13 cellular contexts compared by ENCODE assay signal in genomic region chr2:136134126-136134525, GRCh38. TPM values are rescaled to one million over a fixed set of nuclear protein-coding genes. Genes with fewer than 3 reads are reported as not detected.
A peak's percentile ranks its signal among the peaks of the same experiment; 100 is the strongest.
DNase-seq lines count a peak whose midpoint lies in the region; ATAC-seq and TF ChIP-seq lines count a peak whose summit lies in the region.
"Had no signal": no experiment of that assay in that cellular context is flagged by ENCODE, and none has a peak within 500 bp of the region (broad histone marks: within the 10 kb centered on the region; RNA-seq: fewer than 3 reads in every experiment).

No MANE protein-coding gene starts in this region.

- H3K4me1 ChIP-seq in transverse colon (peaks cover 3 to 14% (median 6%) of the 10 kb centered on the region in 4 donors), A673 (ENCODE audit: insufficient read depth, low read length, poor library complexity, severe bottlenecking) (peaks cover 4% of the 10 kb centered on the region)

- peak overlapping the region; percentile 28 to 72 (median 70) for H3K27ac ChIP-seq in transverse colon
- no peak overlapping the region for H3K27ac ChIP-seq in A673 (ENCODE audit: low read depth, low read length, poor library complexity, severe bottlenecking)

- intact Hi-C loops in transverse colon (cut with DNase I; ENCODE audit: low total_unique reads) = no loop called here
- intact Hi-C loops in A673 (cut with micrococcal nuclease; ENCODE audit: unreplicated experiment) = no loop called here

- BruUV-seq in A673 (replicated peaks; lab: Mats Ljungman, UMichigan) = no TSS peak

- H3K9me3 Mint-ChIP-seq in activated naive CD4-positive, alpha-beta T cell treated with anti-CD3 and anti-CD28 coated beads, Interleukin-2, amount 50 U/mL, for 72 hours = no peaks in the 10 kb centered on the region

- H3K36me3 ChIP-seq in transverse colon = no peaks in the 10 kb centered on the region
- no peaks in the 10 kb centered on the region for H3K36me3 ChIP-seq in A673 (ENCODE audit: insufficient read depth, low read length, poor library complexity, severe bottlenecking)

- POLR2A ChIA-PET in A673 (lab: Charles Lee; ENCODE audit: low non-redundant PET) = interaction anchor here (0.6 kb wide), 1 partner anchor 858 kb away, joined by 5 read pairs; no protein-coding TSS in a partner anchor

- ATAC-seq in activated naive CD4-positive, alpha-beta T cell treated with anti-CD3 and anti-CD28 coated beads, Interleukin-2, amount 50 U/mL, for 72 hours = peak; percentile 58
- no peak for ATAC-seq in HG03139 (IDR thresholded peaks at IDR 0.05; ENCODE audit: unreplicated experiment)
- ATAC-seq: HCT116 had no signal

- H3K36me3 Mint-ChIP-seq in activated naive CD4-positive, alpha-beta T cell treated with anti-CD3 and anti-CD28 coated beads, Interleukin-2, amount 50 U/mL, for 72 hours = peaks cover 10 to 12% of the 10 kb centered on the region in 2 donors
- H3K36me3 Mint-ChIP-seq: type B pancreatic cell had no signal

- no peak for TF ChIP-seq EP300 in transverse colon (IDR thresholded peaks at IDR 0.05; ENCODE audit: low read depth)

- whole genome bisulfite sequencing in transverse colon (ENCODE audit: low coverage in 1 of 2), 2 donors = 65 to 73% methylated on average over 2 of the region's 2 CpGs

- H3K9me3 ChIP-seq in transverse colon (no peaks in the 10 kb centered on the region), A673 (ENCODE audit: low read depth, low read length, poor library complexity, severe bottlenecking) (no peaks in the 10 kb centered on the region)

- CTCF ChIA-PET in A673 (lab: Charles Lee) = no interaction called here

- no peak for TF ChIP-seq CTCF in transverse colon (IDR thresholded peaks at IDR 0.05)
- no peak for TF ChIP-seq CTCF in A673 (conservative IDR thresholded peaks at IDR 0.05; ENCODE audit: low read depth, low read length)

- no peak for TF ChIP-seq POLR2A in transverse colon (IDR thresholded peaks at IDR 0.05)

- H3K27me3 ChIP-seq in transverse colon (no peaks in the 10 kb centered on the region), A673 (replicated peaks; ENCODE audit: insufficient read depth, low read depth, low read length, poor library complexity) (peaks cover 16% of the 10 kb centered on the region)

- H3K27ac Mint-ChIP-seq in activated naive CD4-positive, alpha-beta T cell treated with anti-CD3 and anti-CD28 coated beads, Interleukin-2, amount 50 U/mL, for 72 hours = peak overlapping the region; percentile 97
- H3K27ac Mint-ChIP-seq: type B pancreatic cell had no signal

- DNase-seq in activated gamma-delta T cell treated with Interleukin-2 at 50 U/mL for 16 hours (peak; percentile 48), activated gamma-delta T cell (lab: John Stamatoyannopoulos, UW) (no peak), RPMI8226 (peak; percentile 35), transverse colon (no peak), NCI-H2081 treated with DMSO at 0.1 percent for 48 hours (lab: John Stamatoyannopoulos, UW) (no peak), A673 (ENCODE audit: low spot score) (no peak)
- peak; percentile 68 to 79 for DNase-seq in activated naive CD4-positive, alpha-beta T cell treated with anti-CD3 and anti-CD28 coated beads, Interleukin-2, amount 50 U/mL, for 72 hours (ENCODE audit: low spot score in 2 of 2)
- DNase-seq: Karpas-422 had no signal

- no peak overlapping the region for H3K4me3 ChIP-seq in transverse colon
- no peak overlapping the region for H3K4me3 ChIP-seq in A673 (ENCODE audit: low read depth, low read length, poor library complexity, severe bottlenecking)
- H3K4me3 ChIP-seq: smooth muscle cell had no signal

- in situ Hi-C loops in transverse colon (cut with MboI; ENCODE audit: low pct_ligation_motif_present in 1 of 4, low pct_unique_long_range_greater_than_20kb in 1 of 4, low sequenced_read_pairs in 3 of 4) = no loop called here

RNA-seq across cellular contexts. Expression of gene CXCR4, which starts 16.2 kb away (rescaled TPM):
- total RNA-seq in activated naive CD4-positive, alpha-beta T cell treated with anti-CD3 and anti-CD28 coated beads, Interleukin-2, amount 50 U/mL, for 72 hours = 100 to 1,000 TPM; 104 to 196 TPM
- total RNA-seq in transverse colon (10 to 100 TPM in 3 of 4 donors, 1 to 10 TPM in 1; 9.6 to 62.7 (median 27.0) TPM), A673 (2021) (1.5 and 3.6 TPM in 2 replicates)
- total RNA-seq: RPMI7951 had no signal

Comparison
In these comparisons a context has a peak if more than half of its experiments do, and no peak if none do; other contexts are left out.
1. DNase-seq: peak in activated gamma-delta T cell treated with Interleukin-2 at 50 U/mL for 16 hours (single experiment), RPMI8226 (single experiment) and activated naive CD4-positive, alpha-beta T cell treated with anti-CD3 and anti-CD28 coated beads, Interleukin-2, amount 50 U/mL, for 72 hours (2 of 2); none in activated gamma-delta T cell (single experiment), transverse colon (single experiment), NCI-H2081 treated with DMSO at 0.1 percent for 48 hours (single experiment) and A673 (single experiment).